In genomic region chr7:94422136-94422535, GRCh38 we compare ENCODE assay signal across 19 cellular contexts. TPM values are rescaled to one million over a fixed set of nuclear protein-coding genes. Genes with fewer than 3 reads are reported as not detected.
DNase-seq lines count a peak whose midpoint lies in the region; ATAC-seq and TF ChIP-seq lines count a peak whose summit lies in the region.
"Had no signal": no experiment of that assay in that cellular context is flagged by ENCODE, and none has a peak within 500 bp of the region (broad histone marks: within the 10 kb centered on the region; RNA-seq: fewer than 3 reads in every experiment).

No MANE protein-coding gene starts in this region.

- H3K36me3 ChIP-seq in ACC112 (ENCODE audit: insufficient read depth, low read length), result peaks cover 94% of the 10 kb centered on the region
- peaks cover 100% of the 10 kb centered on the region for H3K36me3 ChIP-seq in adipocyte (ENCODE audit: control insufficient read depth, insufficient read depth, low read length, severe bottlenecking)
- peaks cover 64 to 100% (median 94%) of the 10 kb centered on the region in 4 donors for H3K36me3 ChIP-seq in sigmoid colon
- H3K36me3 ChIP-seq in effector memory CD4-positive, alpha-beta T cell (ENCODE audit: control insufficient read depth, insufficient read depth, low read length), result no peaks in the 10 kb centered on the region
- H3K36me3 ChIP-seq: HAP-1 had no signal

- H3K79me2 ChIP-seq in ACC112 (ENCODE audit: control insufficient read depth, insufficient read depth, low read length, unreplicated experiment), result peaks cover 47% of the 10 kb centered on the region

- intact Hi-C loops in sigmoid colon (cut with DNase I), result no loop called here

- peak overlapping the region; percentile 93 for H3K27ac ChIP-seq in ACC112 (ENCODE audit: low read depth, low read length)
- peak overlapping the region in 3 of 4 donors; percentile 60 to 76 (median 67) for H3K27ac ChIP-seq in sigmoid colon
- no peak overlapping the region for H3K27ac ChIP-seq in effector memory CD4-positive, alpha-beta T cell (ENCODE audit: insufficient read depth, low read length, poor library complexity, severe bottlenecking)
- H3K27ac ChIP-seq: 22Rv1 had no signal

- no peak for TF ChIP-seq CTCF in fibroblast of mammary gland (conservative IDR thresholded peaks at IDR 0.05; ENCODE audit: control insufficient read depth, insufficient read depth, low read depth, low read length)
- TF ChIP-seq CTCF in sigmoid colon (IDR thresholded peaks at IDR 0.05), result no peak

- H3K9ac ChIP-seq in adipocyte (ENCODE audit: low read length), result peak overlapping the region; percentile 97

- no peak overlapping the region for H2AFZ ChIP-seq in ACC112 (ENCODE audit: low read length, unreplicated experiment)

- WGBS in sigmoid colon, 2 donors, result 11 to 44% methylated on average over 1 of the region's 1 CpG

- ATAC-seq in HG02970 (IDR thresholded peaks at IDR 0.05; ENCODE audit: low FRiP score, unreplicated experiment) (no peak), GM21367 (IDR thresholded peaks at IDR 0.05; ENCODE audit: unreplicated experiment) (no peak)
- ATAC-seq: Panc1, Right ventricle myocardium inferior had no signal

- H3K4me3 ChIP-seq in ACC112 (ENCODE audit: low read depth, low read length), result no peak overlapping the region
- H3K4me3 ChIP-seq in adipocyte (ENCODE audit: low read length), result no peak overlapping the region
- no peak overlapping the region for H3K4me3 ChIP-seq in fibroblast of mammary gland (ENCODE audit: control insufficient read depth, low read depth, low read length)
- no peak overlapping the region for H3K4me3 ChIP-seq in sigmoid colon
- no peak overlapping the region for H3K4me3 ChIP-seq in effector memory CD4-positive, alpha-beta T cell (ENCODE audit: insufficient read depth, low read depth, low read length, poor library complexity, severe bottlenecking)
- H3K4me3 ChIP-seq: HAP-1 had no signal

- H3K4me1 ChIP-seq in ACC112 (ENCODE audit: control insufficient read depth, insufficient read depth, low read length, unreplicated experiment) (peaks cover 76% of the 10 kb centered on the region), adipocyte (ENCODE audit: control insufficient read depth, insufficient read depth, low read length) (peaks cover 80% of the 10 kb centered on the region), sigmoid colon (peaks cover 0 to 41% (median 16%) of the 10 kb centered on the region in 4 donors)
- no peaks in the 10 kb centered on the region for H3K4me1 ChIP-seq in effector memory CD4-positive, alpha-beta T cell (ENCODE audit: control insufficient read depth, insufficient read depth, low read length, poor library complexity, severe bottlenecking)

- no peak for TF ChIP-seq EP300 in sigmoid colon (IDR thresholded peaks at IDR 0.05)

- no peak for TF ChIP-seq POLR2A in sigmoid colon (IDR thresholded peaks at IDR 0.05)

- H3K9me3 ChIP-seq in adipocyte (ENCODE audit: control insufficient read depth, low read length) (no peaks in the 10 kb centered on the region), sigmoid colon (no peaks in the 10 kb centered on the region)
- H3K9me3 ChIP-seq in effector memory CD4-positive, alpha-beta T cell (ENCODE audit: control insufficient read depth, low read length), result no peaks in the 10 kb centered on the region
- H3K9me3 ChIP-seq: HAP-1 had no signal

- H3K27me3 ChIP-seq in ACC112 (ENCODE audit: insufficient read depth, low read length) (no peaks in the 10 kb centered on the region), adipocyte (replicated peaks; ENCODE audit: control insufficient read depth, insufficient read depth, low read length) (no peaks in the 10 kb centered on the region), sigmoid colon (no peaks in the 10 kb centered on the region)
- no peaks in the 10 kb centered on the region for H3K27me3 ChIP-seq in effector memory CD4-positive, alpha-beta T cell (replicated peaks; ENCODE audit: control insufficient read depth, insufficient read depth, low read length, poor library complexity, severe bottlenecking)

- peak; percentile 2 for DNase-seq in adipocyte (ENCODE audit: low read depth)
- peak; percentile 1 for DNase-seq in fibroblast of mammary gland (ENCODE audit: low read depth)
- DNase-seq in sigmoid colon, result no peak
- DNase-seq in globus pallidus (ENCODE audit: low spot score), result no peak
- no peak for DNase-seq in effector memory CD4-positive, alpha-beta T cell
- DNase-seq: C1 segment of cervical spinal cord, DMS153, MV-4-11, NCI-H1436, NCI-H2029 treated with DMSO at 0.1 percent for 48 hours, NCI-H510A treated with DMSO at 0.1 percent for 48 hours had no signal

RNA-seq across cellular contexts. Expression of gene COL1A2, which starts 27.4 kb away (rescaled TPM):
- total RNA-seq in sigmoid colon, result 1,000 to 10,000 TPM in 1 of 4 donors, 100 to 1,000 TPM in 2, 10 to 100 TPM in 1; 83.4 to 1,047 (median 197) TPM
- polyA plus RNA-seq in sigmoid colon, result 100 to 1,000 TPM in 1 of 3 donors, 10 to 100 TPM in 2; 12.3 to 104 (median 19.2) TPM
- total RNA-seq: HT-29 had no signal

Comparison
In these comparisons a context has a peak if more than half of its experiments do, and no peak if none do; other contexts are left out.
1. DNase-seq: peak in adipocyte (single experiment) and fibroblast of mammary gland (single experiment); none in sigmoid colon (single experiment), globus pallidus (single experiment) and effector memory CD4-positive, alpha-beta T cell (0 of 3).